Comparison of ENCODE assay signal across 9 cellular contexts in the genomic region with DNA sequence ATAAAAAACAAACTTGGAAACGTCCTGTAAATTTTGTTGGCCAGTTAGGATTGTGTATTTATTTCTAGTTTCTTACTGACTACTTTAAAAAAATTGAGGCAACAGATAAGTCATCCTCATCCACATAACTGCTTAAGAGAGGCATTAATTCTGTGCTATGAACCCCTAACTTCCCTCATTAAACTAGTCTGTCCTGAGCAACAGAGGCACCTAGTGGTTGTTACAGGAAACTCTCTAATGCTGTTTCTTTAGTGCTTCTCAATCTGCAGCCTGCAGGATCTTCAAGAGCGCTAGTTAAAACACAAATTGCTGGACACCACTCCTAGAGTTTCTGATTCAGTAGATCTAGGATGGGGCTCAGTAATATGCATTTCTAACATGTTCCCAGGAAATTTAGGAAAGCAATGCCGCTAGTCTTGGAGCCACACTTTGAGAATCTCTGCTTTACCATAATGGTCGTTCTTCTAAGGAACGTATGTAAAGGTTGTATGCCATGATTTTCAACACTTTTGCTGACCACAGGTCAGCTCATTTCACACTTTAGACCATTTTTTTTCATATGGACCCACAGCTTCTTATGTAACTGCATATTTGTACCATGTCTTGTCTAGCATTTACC.
A peak's percentile ranks its signal among the peaks of the same experiment; 100 is the strongest.
DNase-seq lines count a peak whose midpoint lies in the region; ATAC-seq and TF ChIP-seq lines count a peak whose summit lies in the region.
"Had no signal": no experiment of that assay in that cellular context is flagged by ENCODE, and none has a peak within 500 bp of the region (broad histone marks: within the 10 kb centered on the region; RNA-seq: fewer than 3 reads in every experiment).

No MANE protein-coding gene starts in this region.

- TF ChIP-seq EP300 in SK-N-SH (IDR thresholded peaks at IDR 0.05; ENCODE audit: borderline replicate concordance in 1 of 2, low read depth in 1 of 2, low read length in 1 of 2), result no peak

- no peak for ATAC-seq in SK-N-SH treated with all-trans-retinoic acid at 6 μM for 48 hours
- ATAC-seq in HG02610 (IDR thresholded peaks at IDR 0.05; ENCODE audit: unreplicated experiment), result peak; percentile 79
- ATAC-seq in psoas muscle, result no peak
- ATAC-seq in CD8-positive, alpha-beta T cell, result no peak
- ATAC-seq: activated naive CD4-positive, alpha-beta T cell treated with anti-CD3 and anti-CD28 coated beads, Interleukin-2, amount 50 U/mL, for 72 hours had no signal

- H3K4me2 ChIP-seq in SK-N-SH, result no peak overlapping the region

- CTCF ChIA-PET in SK-N-SH (lab: Yijun Ruan, JAX) (interaction anchor here (0.7 kb wide), 1 partner anchor 9 kb away, joined by 3 read pairs; no protein-coding TSS in a partner anchor), MCF 10A (lab: Yijun Ruan, JAX) (interaction anchor here (0.6 to 1.6 kb wide), 13 partner anchors 12 to 604 kb away, joined by 3 to 7 read pairs (median 4); no protein-coding TSS in a partner anchor)
- CTCF ChIA-PET in CD8-positive, alpha-beta T cell (lab: Charles Lee), result no interaction called here

- POLR2A ChIA-PET in SK-N-SH (lab: Yijun Ruan, JAX), result no interaction called here
- POLR2A ChIA-PET in MCF 10A (lab: Yijun Ruan, JAX), result no interaction called here
- POLR2A ChIA-PET in CD8-positive, alpha-beta T cell (lab: Charles Lee), result no interaction called here

- BruUV-seq in MCF 10A (replicated peaks; lab: Mats Ljungman, UMichigan), result no TSS peak

- H3K9me3 ChIP-seq in SK-N-SH (no peaks in the 10 kb centered on the region), psoas muscle (no peaks in the 10 kb centered on the region)
- H3K9me3 ChIP-seq in CD8-positive, alpha-beta T cell (ENCODE audit: low read length), result no peaks in the 10 kb centered on the region

- H3K4me3 ChIP-seq in SK-N-SH (ENCODE audit: low read depth in 2 of 2, low read length in 1 of 2) (peak overlapping the region in 1 of 2 experiments; percentile 35; a peak in 1 of 4 replicates), psoas muscle (no peak overlapping the region)
- H3K4me3 ChIP-seq in CD8-positive, alpha-beta T cell (ENCODE audit: low read depth, low read length), result no peak overlapping the region

- H3K27ac Mint-ChIP-seq in MCF 10A (ENCODE audit: low read depth, unreplicated experiment), result no peak overlapping the region
- H3K27ac Mint-ChIP-seq in CD8-positive, alpha-beta T cell, result no peak overlapping the region
- H3K27ac Mint-ChIP-seq: activated naive CD4-positive, alpha-beta T cell treated with anti-CD3 and anti-CD28 coated beads, Interleukin-2, amount 50 U/mL, for 72 hours had no signal

- H4K20me1 ChIP-seq in SK-N-SH (ENCODE audit: insufficient read depth), result no peaks in the 10 kb centered on the region

- H3F3A ChIP-seq in SK-N-SH (replicated peaks; ENCODE audit: insufficient read depth), result no peaks in the 10 kb centered on the region

- H3K4me1 ChIP-seq in SK-N-SH (ENCODE audit: control insufficient read depth in 1 of 2, insufficient read depth in 2 of 2, low read depth in 1 of 2, low read length in 1 of 2), result no peaks in the 10 kb centered on the region
- H3K4me1 ChIP-seq in psoas muscle, result no peaks in the 10 kb centered on the region
- H3K4me1 ChIP-seq in CD8-positive, alpha-beta T cell (ENCODE audit: insufficient read depth, low read length), result no peaks in the 10 kb centered on the region

- no peaks in the 10 kb centered on the region for H3K4me1 Mint-ChIP-seq in MCF 10A (ENCODE audit: insufficient read depth, unreplicated experiment)
- H3K4me1 Mint-ChIP-seq in CD8-positive, alpha-beta T cell (ENCODE audit: low read depth), result no peaks in the 10 kb centered on the region

- under 1% methylated on average over 5 of the region's 5 CpGs for WGBS in SK-N-SH (ENCODE audit: low lambda C conversion rate)
- WGBS in psoas muscle, 3 donors, result 62 to 70% (median 64%) methylated on average over 5 of the region's 5 CpGs

- intact Hi-C loops in MCF 10A (cut with micrococcal nuclease), result loop anchor here (1.0 to 5.0 kb wide), 4 partner anchors 145 to 711 kb away; no protein-coding TSS in a partner anchor
- intact Hi-C loops in psoas muscle (cut with DNase I), result no loop called here
- intact Hi-C loops in CD8-positive, alpha-beta T cell (cut with DNase I, micrococcal nuclease), result loop anchor here in 1 of 2 experiments (10.0 kb wide), 1 partner anchor 710 kb away; no protein-coding TSS in a partner anchor

- H3K27me3 ChIP-seq in SK-N-SH (ENCODE audit: insufficient read depth) (no peaks in the 10 kb centered on the region), psoas muscle (ENCODE audit: insufficient read depth in 3 of 3, low read length in 2 of 3) (peaks cover 0 to 3% (median 0%) of the 10 kb centered on the region in 3 donors)
- no peaks in the 10 kb centered on the region for H3K27me3 ChIP-seq in CD8-positive, alpha-beta T cell (ENCODE audit: insufficient read depth, low read length)

- no peaks in the 10 kb centered on the region for H3K36me3 ChIP-seq in SK-N-SH (replicated peaks in 1 of 2; ENCODE audit: control insufficient read depth in 1 of 2, insufficient read depth in 2 of 2, low read length in 1 of 2)
- no peaks in the 10 kb centered on the region for H3K36me3 ChIP-seq in psoas muscle (ENCODE audit: insufficient read depth in 1 of 2, low read depth in 1 of 2)
- no peaks in the 10 kb centered on the region for H3K36me3 ChIP-seq in CD8-positive, alpha-beta T cell (ENCODE audit: insufficient read depth, low read length)

- peak; percentile 39 for TF ChIP-seq CTCF in SK-N-SH (IDR thresholded peaks at IDR 0.05)
- TF ChIP-seq CTCF in MCF 10A (IDR thresholded peaks at IDR 0.05; ENCODE audit: unreplicated experiment), result peak; percentile 76
- TF ChIP-seq CTCF in psoas muscle (IDR thresholded peaks at IDR 0.05), result peak; percentile 23
- TF ChIP-seq CTCF in CD8-positive, alpha-beta T cell (IDR thresholded peaks at IDR 0.05), result no peak

- no peak overlapping the region for H2AFZ ChIP-seq in SK-N-SH (ENCODE audit: low read depth)

- H3K27me3 Mint-ChIP-seq in MCF 10A (ENCODE audit: insufficient read depth, unreplicated experiment), result peaks cover 12% of the 10 kb centered on the region
- no peaks in the 10 kb centered on the region for H3K27me3 Mint-ChIP-seq in CD8-positive, alpha-beta T cell (ENCODE audit: low read depth)

- no peaks in the 10 kb centered on the region for H3K9me2 ChIP-seq in SK-N-SH

- H3K9me3 Mint-ChIP-seq in MCF 10A (ENCODE audit: unreplicated experiment), result no peaks in the 10 kb centered on the region
- H3K9me3 Mint-ChIP-seq in CD8-positive, alpha-beta T cell, result peaks cover 7% of the 10 kb centered on the region
- H3K9me3 Mint-ChIP-seq: activated naive CD4-positive, alpha-beta T cell treated with anti-CD3 and anti-CD28 coated beads, Interleukin-2, amount 50 U/mL, for 72 hours had no signal

- no peaks in the 10 kb centered on the region for H3K79me2 ChIP-seq in SK-N-SH (ENCODE audit: insufficient read depth)

- DNase-seq in SK-N-SH (peak; percentile 9), NCI-H1930 (lab: John Stamatoyannopoulos, UW) (peak; percentile 29 to 57), MCF 10A (ENCODE audit: unreplicated experiment) (peak; percentile 56), psoas muscle (no peak)
- no peak for DNase-seq in activated naive CD4-positive, alpha-beta T cell treated with Interleukin-2 at 50 U/mL for 16 hours
- DNase-seq in CD8-positive, alpha-beta T cell, result no peak

- no peak overlapping the region for H3K9ac ChIP-seq in SK-N-SH

- H3K27ac ChIP-seq in SK-N-SH (ENCODE audit: low read depth in 2 of 2, low read length in 1 of 2), result no peak overlapping the region
- H3K27ac ChIP-seq in psoas muscle, result no peak overlapping the region
- H3K27ac ChIP-seq in CD8-positive, alpha-beta T cell (ENCODE audit: low read depth, low read length), result no peak overlapping the region

- no peaks in the 10 kb centered on the region for H3K36me3 Mint-ChIP-seq in MCF 10A (ENCODE audit: insufficient read depth, unreplicated experiment)
- no peaks in the 10 kb centered on the region for H3K36me3 Mint-ChIP-seq in CD8-positive, alpha-beta T cell
- H3K36me3 Mint-ChIP-seq: activated naive CD4-positive, alpha-beta T cell treated with anti-CD3 and anti-CD28 coated beads, Interleukin-2, amount 50 U/mL, for 72 hours had no signal

- no peak overlapping the region for H3K4me3 Mint-ChIP-seq in MCF 10A (ENCODE audit: unreplicated experiment)
- no peak overlapping the region for H3K4me3 Mint-ChIP-seq in CD8-positive, alpha-beta T cell

- peak; percentile 50 for TF ChIP-seq RAD21 in SK-N-SH (IDR thresholded peaks at IDR 0.05; ENCODE audit: low read length)

TF ChIP-seq in SK-N-SH, 30 proteins besides CTCF, POLR2A, EP300 and RAD21 (continues in another document):
- TF ChIP-seq POLR2AphosphoS5 (IDR thresholded peaks at IDR 0.05; ENCODE audit: low read depth, low read length) (no peak), MXI1 (IDR thresholded peaks at IDR 0.05; ENCODE audit: low read depth, low read length) (no peak), MEF2A (IDR thresholded peaks at IDR 0.05; ENCODE audit: borderline replicate concordance, low read depth) (no peak), ELF1 (IDR thresholded peaks at IDR 0.05) (no peak)
- TF ChIP-seq, protein P1, sequence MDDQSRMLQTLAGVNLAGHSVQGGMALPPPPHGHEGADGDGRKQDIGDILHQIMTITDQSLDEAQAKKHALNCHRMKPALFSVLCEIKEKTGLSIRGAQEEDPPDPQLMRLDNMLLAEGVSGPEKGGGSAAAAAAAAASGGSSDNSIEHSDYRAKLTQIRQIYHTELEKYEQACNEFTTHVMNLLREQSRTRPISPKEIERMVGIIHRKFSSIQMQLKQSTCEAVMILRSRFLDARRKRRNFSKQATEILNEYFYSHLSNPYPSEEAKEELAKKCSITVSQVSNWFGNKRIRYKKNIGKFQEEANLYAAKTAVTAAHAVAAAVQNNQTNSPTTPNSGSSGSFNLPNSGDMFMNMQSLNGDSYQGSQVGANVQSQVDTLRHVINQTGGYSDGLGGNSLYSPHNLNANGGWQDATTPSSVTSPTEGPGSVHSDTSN (IDR thresholded peaks at IDR 0.05), result no peak

TF ChIP-seq in SK-N-SH treated with all-trans-retinoic acid at 6 μM for 48 hours, 23 proteins besides CTCF, POLR2A, EP300 and RAD21:
- TF ChIP-seq GLIS3 (CRISPR knock-in tag; IDR thresholded peaks at IDR 0.05) (no peak), ZNF8 (CRISPR knock-in tag; IDR thresholded peaks at IDR 0.05) (no peak), BACH2 (CRISPR knock-in tag; IDR thresholded peaks at IDR 0.05; ENCODE audit: borderline replicate concordance) (no peak), SNAI2 (CRISPR knock-in tag; IDR thresholded peaks at IDR 0.05) (no peak), ARNTL (CRISPR knock-in tag; IDR thresholded peaks at IDR 0.05; ENCODE audit: borderline replicate concordance, low read depth) (no peak)

Comparison
In these comparisons a context has a peak if more than half of its experiments do, and no peak if none do; other contexts are left out.
1. DNase-seq: peak in SK-N-SH (single experiment), NCI-H1930 (2 of 2) and MCF 10A (single experiment); none in psoas muscle (0 of 2), activated naive CD4-positive, alpha-beta T cell treated with Interleukin-2 at 50 U/mL for 16 hours (single experiment) and CD8-positive, alpha-beta T cell (0 of 7).